17 cellular contexts compared by ENCODE assay signal in genomic region chr16:85425061-85425662, GRCh38.
A peak's percentile ranks its signal among the peaks of the same experiment; 100 is the strongest.
DNase-seq lines count a peak whose midpoint lies in the region; ATAC-seq and TF ChIP-seq lines count a peak whose summit lies in the region.
"Had no signal": no experiment of that assay in that cellular context is flagged by ENCODE, and none has a peak within 500 bp of the region (broad histone marks: within the 10 kb centered on the region; RNA-seq: fewer than 3 reads in every experiment).

No MANE protein-coding gene starts in this region.

- no peak overlapping the region for H3K9ac ChIP-seq in BLaER1

- H3K4me1 ChIP-seq in BLaER1 (peaks cover 84% of the 10 kb centered on the region), vagina (peaks cover 26% of the 10 kb centered on the region), prostate gland (replicated peaks) (no peaks in the 10 kb centered on the region)

- TF ChIP-seq POLR2A in vagina (IDR thresholded peaks at IDR 0.05): no peak
- no peak for TF ChIP-seq POLR2A in prostate gland (IDR thresholded peaks at IDR 0.05)

- no peak overlapping the region for H3K27ac ChIP-seq in BLaER1
- no peak overlapping the region for H3K27ac ChIP-seq in vagina
- H3K27ac ChIP-seq in prostate gland: no peak overlapping the region
- H3K27ac ChIP-seq: gastroesophageal sphincter had no signal

- no peaks in the 10 kb centered on the region for H3K9me3 ChIP-seq in BLaER1
- H3K9me3 ChIP-seq in vagina: no peaks in the 10 kb centered on the region
- H3K9me3 ChIP-seq in prostate gland: no peaks in the 10 kb centered on the region
- H3K9me3 ChIP-seq: gastroesophageal sphincter had no signal

- TF ChIP-seq CTCF in vagina (IDR thresholded peaks at IDR 0.05) (no peak), prostate gland (IDR thresholded peaks at IDR 0.05) (no peak)

- intact Hi-C loops in vagina (cut with DNase I) (no loop called here), prostate gland (cut with DNase I) (loop anchor here (10.0 kb wide), 1 partner anchor 290 kb away; no protein-coding TSS in a partner anchor)

- no peaks in the 10 kb centered on the region for H3K27me3 ChIP-seq in BLaER1
- no peaks in the 10 kb centered on the region for H3K27me3 ChIP-seq in vagina
- no peaks in the 10 kb centered on the region for H3K27me3 ChIP-seq in prostate gland (replicated peaks; ENCODE audit: insufficient read depth)
- H3K27me3 ChIP-seq: gastroesophageal sphincter had no signal

- ATAC-seq in left lobe of liver: no peak
- ATAC-seq: gastroesophageal sphincter, Panc1 had no signal

- 72% methylated on average over 17 of the region's 18 CpGs for WGBS in prostate gland

- H4K20me1 ChIP-seq in BLaER1: 0 out of 2 replicates have a peak, but pooled peaks cover under 1% of the 10 kb centered on the region

- H3K4me2 ChIP-seq in BLaER1: peak overlapping the region; percentile 71

- H3K4me3 ChIP-seq in BLaER1 (no peak overlapping the region), vagina (no peak overlapping the region), prostate gland (no peak overlapping the region)
- H3K4me3 ChIP-seq: gastroesophageal sphincter had no signal

- DNase-seq in NCI-H510A treated with DMSO at 0.1 percent for 48 hours (lab: John Stamatoyannopoulos, UW) (peak; percentile 39), NCI-H510A (lab: John Stamatoyannopoulos, UW) (no peak), NCI-H345 (lab: John Stamatoyannopoulos, UW) (peak; percentile 80), left lobe of liver (ENCODE audit: low spot score) (peak; percentile 43), vagina (ENCODE audit: extremely low spot score in 2 of 2) (no peak), inferior parietal cortex (ENCODE audit: extremely low spot score) (no peak), prostate gland (ENCODE audit: low spot score) (no peak)
- DNase-seq: activated CD4-positive, alpha-beta T cell treated with anti-CD3 and anti-CD28 coated beads for 1 hour; central memory CD4-positive, alpha-beta T cell; HFFc6; immature natural killer cell; NCI-H2081 treated with DMSO at 0.1 percent for 48 hours; stimulated activated CD4-positive, alpha-beta T cell treated with anti-CD3 and anti-CD28 coated beads, Interleukin-2, amount 100 ng/mL, for 24 hours; stimulated activated CD8-positive, alpha-beta memory T cell treated with anti-CD3 and anti-CD28 coated beads, Interleukin-4, amount 100 ng/mL, for 48 hours had no signal

- no peaks in the 10 kb centered on the region for H3K36me3 ChIP-seq in BLaER1
- no peaks in the 10 kb centered on the region for H3K36me3 ChIP-seq in vagina
- no peaks in the 10 kb centered on the region for H3K36me3 ChIP-seq in prostate gland
- H3K36me3 ChIP-seq: gastroesophageal sphincter had no signal

Comparison
In these comparisons a context has a peak if more than half of its experiments do, and no peak if none do; other contexts are left out.
1. DNase-seq: peak in NCI-H510A treated with DMSO at 0.1 percent for 48 hours (single experiment), NCI-H345 (single experiment) and left lobe of liver (single experiment); none in NCI-H510A (single experiment), vagina (0 of 2), inferior parietal cortex (single experiment) and prostate gland (single experiment).